Comparison of ENCODE assay signal across 33 cellular contexts in the genomic region with DNA sequence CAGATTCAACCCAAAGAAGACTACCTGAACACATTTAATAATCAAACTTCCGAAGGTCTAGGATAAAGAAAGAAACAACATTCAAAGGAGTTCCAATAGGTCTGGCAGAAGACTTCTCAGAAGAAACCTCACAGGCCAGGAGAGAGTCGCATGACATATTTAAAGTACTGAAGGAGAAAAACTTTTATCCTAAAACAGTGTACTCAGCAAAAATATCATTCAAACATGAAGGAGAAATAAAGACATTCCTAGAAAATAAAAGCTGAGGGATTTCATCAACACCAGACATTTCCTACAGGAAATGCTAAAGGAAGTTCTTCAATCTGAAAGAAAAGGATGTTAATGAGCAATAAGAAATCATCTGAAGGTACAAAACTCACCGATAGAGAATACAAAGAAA.
"Had no signal": no experiment of that assay in that cellular context is flagged by ENCODE, and none has a peak within 500 bp of the region (broad histone marks: within the 10 kb centered on the region; RNA-seq: fewer than 3 reads in every experiment).

No MANE protein-coding gene starts in this region.

- H3K79me2 ChIP-seq: hepatocyte had no signal

- H3K36me3 ChIP-seq: breast epithelium, cardiac muscle cell, colonic mucosa had no signal

- H3K27me3 ChIP-seq: ascending aorta, breast epithelium, cardiac muscle cell, colonic mucosa, dorsolateral prefrontal cortex, esophagus squamous epithelium, gastroesophageal sphincter, heart right ventricle, hepatocyte had no signal

- H3K27ac ChIP-seq: ascending aorta, breast epithelium, cardiac muscle cell, colonic mucosa, dorsolateral prefrontal cortex, epithelial cell of prostate, esophagus squamous epithelium, gastroesophageal sphincter, heart right ventricle, hepatocyte had no signal

- DNase-seq: activated CD4-positive, alpha-beta memory T cell treated with anti-CD3 and anti-CD28 coated beads for 36 hours; activated CD4-positive, alpha-beta T cell treated with anti-CD3 and anti-CD28 coated beads for 36 hours; activated CD4-positive, alpha-beta T cell treated with anti-CD3 and anti-CD28 coated beads, Interleukin-2, amount 10 ng/mL, durations not matched to agents 24 days and 14 days; activated CD4-positive, CD25-positive, alpha-beta regulatory T cell; activated CD4-positive, CD25-positive, alpha-beta regulatory T cell treated with anti-CD3 and anti-CD28 coated beads, Interleukin-2, amount 50 U/mL, for 72 hours; activated CD8-positive, alpha-beta memory T cell treated with anti-CD3 and anti-CD28 coated beads, Interleukin-2, amount 10 ng/mL, durations not matched to agents 7 days and 5 days; activated CD8-positive, alpha-beta memory T cell treated with anti-CD3 and anti-CD28 coated beads, Interleukin-2, amount 50 U/mL, for 4 hours; activated CD8-positive, alpha-beta T cell treated with anti-CD3 and anti-CD28 coated beads, Interleukin-2, amount 10 ng/mL, durations not matched to agents 7 days and 5 days; activated effector memory CD4-positive, alpha-beta T cell treated with Interleukin-2 at 50 U/mL for 16 hours; activated gamma-delta T cell treated with Interleukin-2 at 50 U/mL for 16 hours; activated naive CD4-positive, alpha-beta T cell treated with anti-CD3 and anti-CD28 coated beads, Interleukin-2, amount 50 U/mL, for 16 hours; activated naive CD4-positive, alpha-beta T cell treated with Interleukin-2 at 50 U/mL for 16 hours; activated naive CD8-positive, alpha-beta T cell treated with anti-CD3 and anti-CD28 coated beads, Interleukin-2, amount 10 ng/mL, durations not matched to agents 7 days and 5 days; activated T-cell treated with anti-CD3 and anti-CD28 coated beads, Interleukin-2, amount 50 U/mL, for 1 hour; central memory CD4-positive, alpha-beta T cell; cerebellar nuclear complex; colonic mucosa; dorsolateral prefrontal cortex; effector memory CD4-positive, alpha-beta T cell; endodermal cell; esophagus squamous epithelium; foreskin melanocyte; heart right ventricle; T-helper 1 cell; T-helper 2 cell had no signal

- H2AFZ ChIP-seq: hepatocyte had no signal

- H3K4me3 ChIP-seq: ascending aorta, breast epithelium, cardiac muscle cell, colonic mucosa, dorsolateral prefrontal cortex, esophagus squamous epithelium, gastroesophageal sphincter, heart right ventricle, hepatocyte had no signal

- ATAC-seq: activated CD4-positive, alpha-beta T cell treated with anti-CD3 and anti-CD28 coated beads for 36 hours; activated CD8-positive, alpha-beta memory T cell treated with anti-CD3 and anti-CD28 coated beads, Interleukin-2, amount 10 ng/mL, durations not matched to agents 7 days and 5 days; activated CD8-positive, alpha-beta T cell treated with anti-CD3 and anti-CD28 coated beads, Interleukin-2, amount 10 ng/mL, durations not matched to agents 7 days and 5 days; activated T-helper 17 cell treated with anti-CD3 and anti-CD28 coated beads, Interleukin-2, amount 50 U/mL, for 72 hours; gastroesophageal sphincter; heart right ventricle had no signal

- H3K27me3 Mint-ChIP-seq: activated CD4-positive, alpha-beta memory T cell treated with anti-CD3 and anti-CD28 coated beads for 36 hours; activated CD4-positive, alpha-beta T cell treated with anti-CD3 and anti-CD28 coated beads for 36 hours; activated CD4-positive, alpha-beta T cell treated with anti-CD3 and anti-CD28 coated beads, Interleukin-2, amount 10 ng/mL, durations not matched to agents 24 days and 14 days; activated CD8-positive, alpha-beta memory T cell treated with anti-CD3 and anti-CD28 coated beads, Interleukin-2, amount 10 ng/mL, durations not matched to agents 7 days and 5 days; activated naive CD8-positive, alpha-beta T cell treated with anti-CD3 and anti-CD28 coated beads, Interleukin-2, amount 10 ng/mL, durations not matched to agents 7 days and 5 days; activated T-helper 17 cell treated with anti-CD3 and anti-CD28 coated beads, Interleukin-2, amount 50 U/mL, for 72 hours had no signal

- H3K4me1 ChIP-seq: ascending aorta, breast epithelium, colonic mucosa, esophagus squamous epithelium, gastroesophageal sphincter had no signal

- H3K4me2 ChIP-seq: hepatocyte had no signal

- H3K27ac Mint-ChIP-seq: activated CD4-positive, alpha-beta memory T cell treated with anti-CD3 and anti-CD28 coated beads for 36 hours; activated CD4-positive, alpha-beta T cell treated with anti-CD3 and anti-CD28 coated beads for 36 hours; activated CD4-positive, alpha-beta T cell treated with anti-CD3 and anti-CD28 coated beads, Interleukin-2, amount 10 ng/mL, durations not matched to agents 24 days and 14 days; activated CD8-positive, alpha-beta memory T cell treated with anti-CD3 and anti-CD28 coated beads, Interleukin-2, amount 10 ng/mL, durations not matched to agents 7 days and 5 days; activated CD8-positive, alpha-beta T cell treated with anti-CD3 and anti-CD28 coated beads, Interleukin-2, amount 10 ng/mL, durations not matched to agents 7 days and 5 days; activated naive CD8-positive, alpha-beta T cell treated with anti-CD3 and anti-CD28 coated beads, Interleukin-2, amount 10 ng/mL, durations not matched to agents 7 days and 5 days; activated T-helper 17 cell treated with anti-CD3 and anti-CD28 coated beads, Interleukin-2, amount 50 U/mL, for 72 hours; brain; endodermal cell had no signal

- H3K4me3 Mint-ChIP-seq: activated CD4-positive, alpha-beta memory T cell treated with anti-CD3 and anti-CD28 coated beads for 36 hours; activated CD4-positive, alpha-beta T cell treated with anti-CD3 and anti-CD28 coated beads for 36 hours; activated CD4-positive, alpha-beta T cell treated with anti-CD3 and anti-CD28 coated beads, Interleukin-2, amount 10 ng/mL, durations not matched to agents 24 days and 14 days; activated CD8-positive, alpha-beta memory T cell treated with anti-CD3 and anti-CD28 coated beads, Interleukin-2, amount 10 ng/mL, durations not matched to agents 7 days and 5 days; activated CD8-positive, alpha-beta T cell treated with anti-CD3 and anti-CD28 coated beads, Interleukin-2, amount 10 ng/mL, durations not matched to agents 7 days and 5 days; activated naive CD8-positive, alpha-beta T cell treated with anti-CD3 and anti-CD28 coated beads, Interleukin-2, amount 10 ng/mL, durations not matched to agents 7 days and 5 days; activated T-helper 17 cell treated with anti-CD3 and anti-CD28 coated beads, Interleukin-2, amount 50 U/mL, for 72 hours; brain; endodermal cell had no signal

- H3K9me3 ChIP-seq: colonic mucosa had no signal

- H3K4me1 Mint-ChIP-seq: activated T-helper 17 cell treated with anti-CD3 and anti-CD28 coated beads, Interleukin-2, amount 50 U/mL, for 72 hours; brain; endodermal cell had no signal
